In genomic region chr13:39414339-39414738, GRCh38 we compare ENCODE assay signal across 16 cellular contexts.
DNase-seq lines count a peak whose midpoint lies in the region; ATAC-seq and TF ChIP-seq lines count a peak whose summit lies in the region.
"Had no signal": no experiment of that assay in that cellular context is flagged by ENCODE, and none has a peak within 500 bp of the region (broad histone marks: within the 10 kb centered on the region; RNA-seq: fewer than 3 reads in every experiment).

No MANE protein-coding gene starts in this region.

- peak overlapping the region; percentile 79 for H3K4me2 ChIP-seq in OCI-LY3 (ENCODE audit: low read length)
- no peak overlapping the region for H3K4me2 ChIP-seq in GM23248 (ENCODE audit: unreplicated experiment)

- no peak overlapping the region for H2AFZ ChIP-seq in OCI-LY3 (ENCODE audit: low read depth, low read length)
- no peak overlapping the region for H2AFZ ChIP-seq in GM23248

- no peak for DNase-seq in lower lobe of right lung
- no peak for DNase-seq in thoracic aorta (ENCODE audit: low spot score)
- DNase-seq in GM23248 = no peak
- DNase-seq in NCI-H1105 (lab: John Stamatoyannopoulos, UW) = no peak
- DNase-seq: activated CD4-positive, alpha-beta T cell treated with anti-CD3 and anti-CD28 coated beads for 36 hours; activated CD8-positive, alpha-beta memory T cell treated with anti-CD3 and anti-CD28 coated beads, Interleukin-2, amount 50 U/mL, for 4 hours; activated gamma-delta T cell; amniotic stem cell; GDM1; Karpas-422; NCI-H69; PC-3; T1000 had no signal

- in situ Hi-C loops in GM23248 (cut with MboI) = no loop called here

- H3K36me3 ChIP-seq in OCI-LY3 (replicated peaks; ENCODE audit: low read depth, low read length) (peaks cover 5% of the 10 kb centered on the region), lower lobe of right lung (no peaks in the 10 kb centered on the region), thoracic aorta (no peaks in the 10 kb centered on the region), GM23248 (ENCODE audit: low read depth) (no peaks in the 10 kb centered on the region)

- H3K9me3 ChIP-seq in OCI-LY3 (ENCODE audit: insufficient read depth, low read length) (no peaks in the 10 kb centered on the region), lower lobe of right lung (no peaks in the 10 kb centered on the region), thoracic aorta (no peaks in the 10 kb centered on the region), GM23248 (ENCODE audit: low read depth) (no peaks in the 10 kb centered on the region)

- H3K4me1 ChIP-seq in OCI-LY3 (ENCODE audit: low read length) (peaks cover 82% of the 10 kb centered on the region), lower lobe of right lung (peaks cover 38% of the 10 kb centered on the region), thoracic aorta (ENCODE audit: control insufficient read depth in 1 of 2, low read depth in 2 of 2) (peaks cover 37 to 75% of the 10 kb centered on the region in 2 donors), GM23248 (ENCODE audit: insufficient read depth) (peaks cover 31% of the 10 kb centered on the region)

- ATAC-seq in GM18511 (IDR thresholded peaks at IDR 0.05; ENCODE audit: unreplicated experiment) = peak; percentile 68
- ATAC-seq in lower lobe of right lung = no peak
- no peak for ATAC-seq in thoracic aorta (ENCODE audit: insufficient number of reproducible peaks, low FRiP score, low read depth)
- ATAC-seq in activated CD4-positive, CD25-positive, alpha-beta regulatory T cell treated with anti-CD3 and anti-CD28 coated beads, Interleukin-2, amount 50 U/mL, for 24 hours = no peak
- ATAC-seq: activated CD4-positive, alpha-beta T cell treated with anti-CD3 and anti-CD28 coated beads for 36 hours; PC-3 had no signal

- TF ChIP-seq CTCF in OCI-LY3 (IDR thresholded peaks at IDR 0.05; ENCODE audit: low read depth, low read length) = no peak
- no peak for TF ChIP-seq CTCF in lower lobe of right lung (IDR thresholded peaks at IDR 0.05)
- TF ChIP-seq CTCF in thoracic aorta (IDR thresholded peaks at IDR 0.05) = no peak

- H4K20me1 ChIP-seq in OCI-LY3 (ENCODE audit: insufficient read depth, low read length) = no peaks in the 10 kb centered on the region
- no peaks in the 10 kb centered on the region for H4K20me1 ChIP-seq in GM23248 (ENCODE audit: insufficient read depth)

- H3K9ac ChIP-seq in OCI-LY3 (ENCODE audit: low read length) (peak overlapping the region; percentile 73), GM23248 (no peak overlapping the region)

- H3K27ac ChIP-seq in OCI-LY3 (ENCODE audit: low read length) (peak overlapping the region; percentile 91), lower lobe of right lung (peak overlapping the region; percentile 39), thoracic aorta (peak overlapping the region; percentile 45 to 51), GM23248 (no peak overlapping the region)

- no peaks in the 10 kb centered on the region for H3K9me2 ChIP-seq in GM23248 (ENCODE audit: insufficient read depth)

- H3K27me3 ChIP-seq in OCI-LY3 (ENCODE audit: low read depth, low read length) = no peaks in the 10 kb centered on the region
- H3K27me3 ChIP-seq in lower lobe of right lung (ENCODE audit: low read depth) = no peaks in the 10 kb centered on the region
- H3K27me3 ChIP-seq in thoracic aorta (replicated peaks; ENCODE audit: insufficient read depth) = no peaks in the 10 kb centered on the region
- H3K27me3 ChIP-seq in GM23248 (replicated peaks; ENCODE audit: insufficient read depth) = no peaks in the 10 kb centered on the region

- H3K4me3 ChIP-seq in OCI-LY3 (ENCODE audit: low read length) (peak overlapping the region; percentile 42), lower lobe of right lung (no peak overlapping the region), thoracic aorta (no peak overlapping the region), GM23248 (no peak overlapping the region)

- peaks cover 7% of the 10 kb centered on the region; the same call in 1 of the 2 replicates for H3K79me2 ChIP-seq in OCI-LY3 (ENCODE audit: low read length)
- H3K79me2 ChIP-seq in GM23248 (ENCODE audit: insufficient read depth) = no peaks in the 10 kb centered on the region

- peaks cover 31% of the 10 kb centered on the region for H3F3A ChIP-seq in GM23248 (ENCODE audit: insufficient read depth)

- intact Hi-C loops in lower lobe of right lung (cut with DNase I) = loop anchor here (5.0 kb wide), 1 partner anchor 198 kb away; no protein-coding TSS in a partner anchor
